Comparison of ENCODE assay signal across 9 cellular contexts in genomic region chr11:43278302-43278956, GRCh38. TPM values are rescaled to one million over a fixed set of nuclear protein-coding genes. Genes with fewer than 3 reads are reported as not detected.
DNase-seq lines count a peak whose midpoint lies in the region; ATAC-seq and TF ChIP-seq lines count a peak whose summit lies in the region.
"Had no signal": no experiment of that assay in that cellular context is flagged by ENCODE, and none has a peak within 500 bp of the region (broad histone marks: within the 10 kb centered on the region; RNA-seq: fewer than 3 reads in every experiment).

No MANE protein-coding gene starts in this region.

- intact Hi-C loops in left ventricle myocardium inferior (cut with micrococcal nuclease): no loop called here

- no peaks in the 10 kb centered on the region for H3K9me3 ChIP-seq in left ventricle myocardium inferior (replicated peaks)

- H3K4me3 ChIP-seq in left ventricle myocardium inferior: no peak overlapping the region

- DNase-seq in ELR (ENCODE audit: low read depth) (peak; percentile 56), HT-29 (ENCODE audit: low spot score) (peak; percentile 75), SHP77 (lab: John Stamatoyannopoulos, UW) (peak; percentile 55 to 62), left ventricle myocardium inferior (no peak), islet precursor cell (no peak), activated gamma-delta T cell (lab: John Stamatoyannopoulos, UW) (no peak), omental fat pad (ENCODE audit: low spot score) (no peak)

- ATAC-seq in GM19035 (IDR thresholded peaks at IDR 0.05; ENCODE audit: unreplicated experiment) (no peak), omental fat pad (ENCODE audit: low FRiP score) (no peak)

- H3K27ac ChIP-seq in left ventricle myocardium inferior (replicated peaks): no peak overlapping the region
- H3K27ac ChIP-seq: epithelial cell of prostate had no signal

- H3K27me3 ChIP-seq in left ventricle myocardium inferior (ENCODE audit: low read depth): peaks cover 37% of the 10 kb centered on the region

- H3K36me3 ChIP-seq in left ventricle myocardium inferior: no peaks in the 10 kb centered on the region

- H3K4me1 ChIP-seq in left ventricle myocardium inferior: peaks cover 6% of the 10 kb centered on the region

- TF ChIP-seq CTCF in left ventricle myocardium inferior (IDR thresholded peaks at IDR 0.05; ENCODE audit: borderline replicate concordance) (peak; percentile 57), omental fat pad (IDR thresholded peaks at IDR 0.05) (no peak)

RNA-seq across cellular contexts. Expression of gene API5, which starts 33.4 kb away (rescaled TPM):
- 66.1 and 70.2 TPM in 2 replicates for total RNA-seq in HT-29 (2014; rRNA removed; shearing (Covaris generic))
- total RNA-seq in left ventricle myocardium inferior (38.8 TPM), omental fat pad (10 to 100 TPM; 54.9 to 90.1 (median 62.7) TPM)

Comparison
In these comparisons a context has a peak if more than half of its experiments do, and no peak if none do; other contexts are left out.
1. DNase-seq: peak in ELR (single experiment), HT-29 (single experiment) and SHP77 (2 of 2); none in left ventricle myocardium inferior (single experiment), islet precursor cell (single experiment), activated gamma-delta T cell (single experiment) and omental fat pad (single experiment).